Comparison of ENCODE assay signal across 15 cellular contexts in genomic region chr11:12840871-12841516, GRCh38.
A peak's percentile ranks its signal among the peaks of the same experiment; 100 is the strongest.
DNase-seq lines count a peak whose midpoint lies in the region; ATAC-seq and TF ChIP-seq lines count a peak whose summit lies in the region.
"Had no signal": no experiment of that assay in that cellular context is flagged by ENCODE, and none has a peak within 500 bp of the region (broad histone marks: within the 10 kb centered on the region; RNA-seq: fewer than 3 reads in every experiment).

No MANE protein-coding gene starts in this region.

- 56% methylated on average over 6 of the region's 6 CpGs for WGBS in smooth muscle cell (ENCODE audit: low lambda C conversion rate)

- no peak overlapping the region for H2AFZ ChIP-seq in smooth muscle cell (ENCODE audit: low read depth)

- H3K27ac ChIP-seq in WERI-Rb-1 = peak overlapping the region; percentile 90
- peak overlapping the region; percentile 58 to 73 for H3K27ac ChIP-seq in right atrium auricular region
- peak overlapping the region; percentile 84 for H3K27ac ChIP-seq in smooth muscle cell (ENCODE audit: low read depth)
- H3K27ac ChIP-seq: tibial artery had no signal

- H4K20me1 ChIP-seq in smooth muscle cell (ENCODE audit: low read depth) = peaks cover 83% of the 10 kb centered on the region

- peaks cover 0 to 50% of the 10 kb centered on the region in 2 donors for H3K4me1 ChIP-seq in right atrium auricular region
- peaks cover 64% of the 10 kb centered on the region for H3K4me1 ChIP-seq in smooth muscle cell (ENCODE audit: low read depth)

- peak overlapping the region; percentile 64 for H3K4me2 ChIP-seq in smooth muscle cell

- H3K9me3 ChIP-seq in WERI-Rb-1 (ENCODE audit: severe bottlenecking) = no peaks in the 10 kb centered on the region
- no peaks in the 10 kb centered on the region for H3K9me3 ChIP-seq in right atrium auricular region
- no peaks in the 10 kb centered on the region for H3K9me3 ChIP-seq in smooth muscle cell (replicated peaks; ENCODE audit: low read depth)
- H3K9me3 ChIP-seq: MG63, tibial artery had no signal

- H3K36me3 ChIP-seq in WERI-Rb-1 (no peaks in the 10 kb centered on the region), right atrium auricular region (no peaks in the 10 kb centered on the region), smooth muscle cell (ENCODE audit: low read depth) (no peaks in the 10 kb centered on the region)
- H3K36me3 ChIP-seq: MG63, tibial artery had no signal

- peak; percentile 33 for DNase-seq in DMS53 (lab: John Stamatoyannopoulos, UW)
- no peak for DNase-seq in DMS53 treated with DMSO at 0.1 percent for 48 hours (lab: John Stamatoyannopoulos, UW; ENCODE audit: unreplicated experiment)
- peak; percentile 70 for DNase-seq in WERI-Rb-1
- no peak for DNase-seq in right atrium auricular region (ENCODE audit: low spot score)
- DNase-seq in smooth muscle cell (lab: John Stamatoyannopoulos, UW; ENCODE audit: unreplicated experiment) = no peak
- no peak for DNase-seq in effector CD4-positive, alpha-beta T cell
- DNase-seq in NOMO-1 (lab: John Stamatoyannopoulos, UW; ENCODE audit: unreplicated experiment in 2 of 2) = no peak
- DNase-seq: activated naive CD8-positive, alpha-beta T cell treated with anti-CD3 and anti-CD28 coated beads, Interleukin-2, amount 50 U/mL, for 24 hours; DMS79 treated with DMSO at 0.1 percent for 48 hours; MG63; NCI-H524 treated with DMSO at 0.1 percent for 48 hours; posterior cingulate gyrus; T-helper 1 cell; tibial artery had no signal

- H3K79me2 ChIP-seq in smooth muscle cell (ENCODE audit: low read depth) = peaks cover 96% of the 10 kb centered on the region

- TF ChIP-seq CTCF in WERI-Rb-1 (IDR thresholded peaks at IDR 0.05; ENCODE audit: low read depth, low read length) (no peak), right atrium auricular region (IDR thresholded peaks at IDR 0.05) (no peak), smooth muscle cell (IDR thresholded peaks at IDR 0.05; ENCODE audit: borderline replicate concordance, insufficient read depth, poor library complexity, severe bottlenecking) (no peak)

- peak overlapping the region; percentile 23 for H3K9ac ChIP-seq in smooth muscle cell (ENCODE audit: low read depth)

- peaks cover 57% of the 10 kb centered on the region for H3F3A ChIP-seq in smooth muscle cell (ENCODE audit: low read depth)

- ATAC-seq in HG03520 (IDR thresholded peaks at IDR 0.05; ENCODE audit: unreplicated experiment) = no peak
- ATAC-seq: activated naive CD8-positive, alpha-beta T cell treated with anti-CD3 and anti-CD28 coated beads, Interleukin-2, amount 50 U/mL, for 24 hours had no signal

- no peak overlapping the region for H3K4me3 ChIP-seq in WERI-Rb-1 (ENCODE audit: low read depth, low read length)
- no peak overlapping the region for H3K4me3 ChIP-seq in right atrium auricular region
- no peak overlapping the region for H3K4me3 ChIP-seq in smooth muscle cell
- H3K4me3 ChIP-seq: MG63, tibial artery had no signal

- H3K27me3 ChIP-seq in WERI-Rb-1 (ENCODE audit: insufficient read depth, low read depth, severe bottlenecking) = no peaks in the 10 kb centered on the region
- no peaks in the 10 kb centered on the region for H3K27me3 ChIP-seq in right atrium auricular region
- no peaks in the 10 kb centered on the region for H3K27me3 ChIP-seq in smooth muscle cell (ENCODE audit: low read depth)
- H3K27me3 ChIP-seq: MG63, tibial artery had no signal

Comparison
In these comparisons a context has a peak if more than half of its experiments do, and no peak if none do; other contexts are left out.
1. DNase-seq: peak in DMS53 (single experiment) and WERI-Rb-1 (single experiment); none in DMS53 treated with DMSO at 0.1 percent for 48 hours (single experiment), right atrium auricular region (single experiment), smooth muscle cell (single experiment), effector CD4-positive, alpha-beta T cell (single experiment) and NOMO-1 (0 of 2).
2. Peak in every context shown above with its lines, with median percentiles within 50 percentile points of each other: H3K27ac ChIP-seq.